Comparison of ENCODE assay signal across 23 cellular contexts in the genomic region with DNA sequence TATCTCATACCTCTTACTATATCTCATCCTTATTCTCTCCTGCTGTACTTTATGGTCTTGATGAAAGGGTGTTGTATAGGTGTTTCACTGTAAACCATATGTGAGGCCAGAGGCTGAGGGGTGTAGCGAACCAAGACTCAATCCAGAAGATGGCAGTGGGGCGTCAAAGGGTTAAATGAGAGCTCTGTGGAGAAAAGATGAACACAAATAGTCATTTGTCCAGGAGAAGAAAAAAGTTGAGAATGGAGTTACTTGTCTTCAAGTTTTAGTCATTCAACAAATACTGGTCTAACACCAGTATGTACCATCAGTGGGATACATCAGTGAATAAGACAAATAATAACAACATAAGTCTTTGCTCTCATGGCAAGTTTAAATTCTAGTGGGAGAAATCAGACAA.
"Had no signal": no experiment of that assay in that cellular context is flagged by ENCODE, and none has a peak within 500 bp of the region (broad histone marks: within the 10 kb centered on the region; RNA-seq: fewer than 3 reads in every experiment).

No MANE protein-coding gene starts in this region.

- H3K36me3 Mint-ChIP-seq: memory B cell, naive B cell had no signal

- H3K36me3 ChIP-seq: breast epithelium had no signal

- H3K27me3 Mint-ChIP-seq: memory B cell had no signal

- H3K4me3 ChIP-seq: ascending aorta, breast epithelium, left lung, mucosa of descending colon, psoas muscle, testis, upper lobe of left lung had no signal

- ATAC-seq: effector memory CD8-positive, alpha-beta T cell; left lung; mucosa of descending colon; sciatic nerve; stimulated activated naive CD8-positive, alpha-beta T cell treated with anti-CD3 and anti-CD28 coated beads, Interleukin-15, amount 100 ng/mL, for 72 hours; WTC11 had no signal

- DNase-seq: activated CD4-positive, alpha-beta memory T cell treated with anti-CD3 and anti-CD28 coated beads, Interleukin-2, amount 10 ng/mL, durations not matched to agents 7 days and 5 days; activated CD4-positive, alpha-beta T cell treated with anti-CD3 and anti-CD28 coated beads for 4 hours; activated naive CD4-positive, alpha-beta T cell treated with anti-CD3 and anti-CD28 coated beads for 36 hours; activated T-cell treated with anti-CD3 and anti-CD28 coated beads, Interleukin-2, amount 50 U/mL, for 24 hours; effector memory CD8-positive, alpha-beta T cell; foreskin fibroblast; islet precursor cell; left lung; mucosa of descending colon; naive B cell; psoas muscle; SHP77; SK-N-SH; stimulated activated CD8-positive, alpha-beta memory T cell treated with anti-CD3 and anti-CD28 coated beads, Interleukin-4, amount 100 ng/mL, for 48 hours; stimulated activated naive CD8-positive, alpha-beta T cell treated with anti-CD3 and anti-CD28 coated beads, Interleukin-15, amount 100 ng/mL, for 72 hours; testis; upper lobe of left lung had no signal

- H3K9me3 Mint-ChIP-seq: activated CD4-positive, alpha-beta memory T cell treated with anti-CD3 and anti-CD28 coated beads, Interleukin-2, amount 10 ng/mL, durations not matched to agents 7 days and 5 days; activated naive CD4-positive, alpha-beta T cell treated with anti-CD3 and anti-CD28 coated beads for 36 hours; activated T-cell treated with anti-CD3 and anti-CD28 coated beads, Interleukin-2, amount 50 U/mL, for 24 hours; effector memory CD8-positive, alpha-beta T cell; stimulated activated naive CD8-positive, alpha-beta T cell treated with anti-CD3 and anti-CD28 coated beads, Interleukin-15, amount 100 ng/mL, for 72 hours; WTC11 had no signal

- H3K27me3 ChIP-seq: ascending aorta, breast epithelium, left lung, testis, upper lobe of left lung had no signal

- H3K27ac Mint-ChIP-seq: activated CD4-positive, alpha-beta memory T cell treated with anti-CD3 and anti-CD28 coated beads, Interleukin-2, amount 10 ng/mL, durations not matched to agents 7 days and 5 days; activated naive CD4-positive, alpha-beta T cell treated with anti-CD3 and anti-CD28 coated beads for 36 hours; activated T-cell treated with anti-CD3 and anti-CD28 coated beads, Interleukin-2, amount 50 U/mL, for 24 hours; effector memory CD8-positive, alpha-beta T cell; memory B cell; WTC11 had no signal

- H3K9me3 ChIP-seq: ascending aorta, breast epithelium, left lung, mucosa of descending colon, psoas muscle, SK-N-SH, testis, upper lobe of left lung had no signal

- H3K4me3 Mint-ChIP-seq: activated CD4-positive, alpha-beta memory T cell treated with anti-CD3 and anti-CD28 coated beads, Interleukin-2, amount 10 ng/mL, durations not matched to agents 7 days and 5 days; activated naive CD4-positive, alpha-beta T cell treated with anti-CD3 and anti-CD28 coated beads for 36 hours; activated T-cell treated with anti-CD3 and anti-CD28 coated beads, Interleukin-2, amount 50 U/mL, for 24 hours; effector memory CD8-positive, alpha-beta T cell; memory B cell; naive B cell; stimulated activated naive CD8-positive, alpha-beta T cell treated with anti-CD3 and anti-CD28 coated beads, Interleukin-15, amount 100 ng/mL, for 72 hours; WTC11 had no signal

- H3K4me1 ChIP-seq: ascending aorta, breast epithelium, left lung, testis, upper lobe of left lung had no signal

- H3K27ac ChIP-seq: ascending aorta, breast epithelium, epithelial cell of prostate, left lung, psoas muscle, testis, upper lobe of left lung had no signal
